In genomic region chr1:236989290-236990051, GRCh38 we compare ENCODE assay signal across 12 cellular contexts. TPM values are rescaled to one million over a fixed set of nuclear protein-coding genes. Genes with fewer than 3 reads are reported as not detected.
"Had no signal": no experiment of that assay in that cellular context is flagged by ENCODE, and none has a peak within 500 bp of the region (broad histone marks: within the 10 kb centered on the region; RNA-seq: fewer than 3 reads in every experiment).

No MANE protein-coding gene starts in this region.

- H3K9ac ChIP-seq: GM23248 had no signal

- FAIRE-seq: H1, H54 had no signal

- H3K4me1 ChIP-seq: HAP-1 had no signal

- H2AFZ ChIP-seq: GM23248, GM23338 had no signal

- H3K27ac ChIP-seq: GM23248 had no signal

- H3K4me1 Mint-ChIP-seq: GM23338, H9 had no signal

- ATAC-seq: GM23338, HCT116 had no signal

- H3K9me3 ChIP-seq: HAP-1 had no signal

- H3K36me3 ChIP-seq: HAP-1 had no signal

- H3K4me3 ChIP-seq: GM23248, GM23338, HAP-1 had no signal

- DNase-seq: GM23248, GOT3, H7, H9, HCEC 1CT, HFFc6 had no signal

- H3K4me2 ChIP-seq: GM23338 had no signal

- H3K4me3 Mint-ChIP-seq: GM23338, H9, HFFc6 had no signal

- H3K27ac Mint-ChIP-seq: GM23338, H9, HFFc6 had no signal

RNA-seq across cellular contexts. Expression of gene MT1HL1, which starts 14.8 kb away (rescaled TPM):
- total RNA-seq: GM23248, GM23338, H1, H4, H7, H9, HFFc6 had no signal
- polyA plus RNA-seq: GM23248, GM23338, H1 had no signal

RNA-seq across cellular contexts. Expression of gene RYR2, which starts 52.5 kb away (rescaled TPM):
- total RNA-seq: GM23248 had no signal
- polyA plus RNA-seq: GM23248 had no signal
